Comparison of ENCODE assay signal across 1 cellular context in genomic region chr17:44014437-44015172, GRCh38.
TF ChIP-seq lines count a peak whose summit lies in the region.

TMEM101 (minus strand) TSS chr17:44014963; CDS start chr17:44014952, 11 bp downstream.

TF ChIP-seq in HepG2, 621 proteins besides CTCF, POLR2A, EP300 and RAD21 (continued from another document and continues in another):
- TF ChIP-seq ZNF709 (CRISPR knock-in tag; IDR thresholded peaks at IDR 0.05) (peak; percentile 15; the same call in 1 of the 2 replicates), GTF3A (CRISPR knock-in tag; conservative IDR thresholded peaks at IDR 0.05) (peak; percentile 98), ZNF142 (CRISPR knock-in tag; IDR thresholded peaks at IDR 0.05) (no peak; the same call in none of the 2 replicates), ZBTB39 (CRISPR knock-in tag; IDR thresholded peaks at IDR 0.05) (peak; percentile 88; the same call in 1 of the 2 replicates), ZBTB49 (CRISPR knock-in tag; IDR thresholded peaks at IDR 0.05; ENCODE audit: borderline replicate concordance) (0 out of 2 replicates have a peak, but pooled peaks have one; percentile 49), ZFP37 (CRISPR knock-in tag; IDR thresholded peaks at IDR 0.05; ENCODE audit: borderline replicate concordance) (peak; percentile 16; the same call in 1 of the 2 replicates), TAF1 (CRISPR knock-in tag; IDR thresholded peaks at IDR 0.05) (peak; percentile 98), BATF2 (CRISPR knock-in tag; IDR thresholded peaks at IDR 0.05) (no peak), ZNF619 (CRISPR knock-in tag; IDR thresholded peaks at IDR 0.05) (peak; percentile 92), ZBTB43 (CRISPR knock-in tag; conservative IDR thresholded peaks at IDR 0.05) (peak; percentile 71; the same call in 1 of the 2 replicates), GPN1 (CRISPR knock-in tag; IDR thresholded peaks at IDR 0.05; ENCODE audit: borderline replicate concordance) (0 out of 2 replicates have a peak, but pooled peaks have one; percentile 60), PRDM10 (CRISPR knock-in tag; IDR thresholded peaks at IDR 0.05; ENCODE audit: low read depth) (peak; percentile 84), NFYC (CRISPR knock-in tag; IDR thresholded peaks at IDR 0.05) (peak; percentile 70), SP2 (CRISPR knock-in tag; IDR thresholded peaks at IDR 0.05) (peak; percentile 74), ZNF883 (CRISPR knock-in tag; IDR thresholded peaks at IDR 0.05; ENCODE audit: not compliant biosample characterization) (peak; percentile 86), PBX2 (CRISPR knock-in tag; IDR thresholded peaks at IDR 0.05) (no peak), MYC (CRISPR knock-in tag; IDR thresholded peaks at IDR 0.05; ENCODE audit: borderline replicate concordance) (peak; percentile 92), ZNF841 (CRISPR knock-in tag; IDR thresholded peaks at IDR 0.05; ENCODE audit: borderline replicate concordance) (no peak), HNF4G (IDR thresholded peaks at IDR 0.05; ENCODE audit: borderline replicate concordance, low read depth, low read length) (peak; percentile 67; the same call in 1 of the 2 replicates), HNF4G (CRISPR knock-in tag; IDR thresholded peaks at IDR 0.05; ENCODE audit: borderline replicate concordance, low read depth) (peak; percentile 68; the same call in 1 of the 2 replicates), TEAD3 (CRISPR knock-in tag; optimal IDR thresholded peaks at IDR 0.05; ENCODE audit: borderline replicate concordance) (peak; percentile 67), MEF2D (CRISPR knock-in tag; IDR thresholded peaks at IDR 0.05) (peak; percentile 95), TFAP4 (IDR thresholded peaks at IDR 0.05; ENCODE audit: borderline replicate concordance, low read depth) (peak; percentile 91; the same call in 1 of the 2 replicates), DMAP1 (CRISPR knock-in tag; IDR thresholded peaks at IDR 0.05) (peak; percentile 92), TSC22D2 (CRISPR knock-in tag; IDR thresholded peaks at IDR 0.05; ENCODE audit: borderline replicate concordance) (0 out of 2 replicates have a peak, but pooled peaks have one; percentile 82), ZNF441 (CRISPR knock-in tag; IDR thresholded peaks at IDR 0.05; ENCODE audit: borderline replicate concordance) (peak; percentile 72), TOE1 (CRISPR knock-in tag; IDR thresholded peaks at IDR 0.05) (peak; percentile 64; the same call in 1 of the 2 replicates), ARID2 (CRISPR knock-in tag; IDR thresholded peaks at IDR 0.05; ENCODE audit: borderline replicate concordance) (peak; percentile 87; the same call in 1 of the 2 replicates), E2F1 (CRISPR knock-in tag; IDR thresholded peaks at IDR 0.05) (peak; percentile 89), CSRNP1 (CRISPR knock-in tag; IDR thresholded peaks at IDR 0.05) (peak; percentile 80), ZNF570 (CRISPR knock-in tag; IDR thresholded peaks at IDR 0.05; ENCODE audit: borderline replicate concordance) (no peak)
